Comparison of ENCODE assay signal across 19 cellular contexts in genomic region chr10:81309041-81309552, GRCh38.
DNase-seq lines count a peak whose midpoint lies in the region; ATAC-seq, FAIRE-seq and TF ChIP-seq lines count a peak whose summit lies in the region.
"Had no signal": no experiment of that assay in that cellular context is flagged by ENCODE, and none has a peak within 500 bp of the region (broad histone marks: within the 10 kb centered on the region; RNA-seq: fewer than 3 reads in every experiment).

No MANE protein-coding gene starts in this region.

- no peaks in the 10 kb centered on the region for H3K4me1 ChIP-seq in kidney (ENCODE audit: control insufficient read depth in 1 of 2, insufficient read depth in 1 of 2, low read depth in 1 of 2, low read length in 2 of 2)
- H3K4me1 ChIP-seq in upper lobe of right lung: no peaks in the 10 kb centered on the region
- H3K4me1 ChIP-seq: BLaER1 treated with 17β-estradiol and CSF1 and Interleukin-3, amounts not matched to agents 10 nM and 100 nM had no signal

- DNase-seq in H7: peak; percentile 3
- peak; percentile 60 for DNase-seq in kidney
- peak; percentile 67 for DNase-seq in posterior vena cava (ENCODE audit: low spot score)
- peak; percentile 56 for DNase-seq in upper lobe of right lung
- no peak for DNase-seq in activated CD4-positive, alpha-beta T cell treated with anti-CD3 and anti-CD28 coated beads, Interleukin-2, amount 10 ng/mL, durations not matched to agents 24 days and 14 days
- no peak for DNase-seq in NCI-H526 treated with DMSO at 0.1 percent for 48 hours (lab: John Stamatoyannopoulos, UW)
- no peak for DNase-seq in AG20443 (ENCODE audit: low spot score)
- DNase-seq: 8988T; Calu3; CD8-positive, alpha-beta T cell; DMS79 treated with DMSO at 0.1 percent for 48 hours; GF-D8; GM23248; HFFc6 had no signal

- no peak for FAIRE-seq in kidney (lab: Jason Lieb, UNC)
- FAIRE-seq: GM12878, GM19239 had no signal

- no peaks in the 10 kb centered on the region for H3K27me3 ChIP-seq in H7 (ENCODE audit: control insufficient read depth, insufficient read depth, low read length)
- no peaks in the 10 kb centered on the region for H3K27me3 ChIP-seq in upper lobe of right lung
- H3K27me3 ChIP-seq: BLaER1 treated with 17β-estradiol and CSF1 and Interleukin-3, amounts not matched to agents 10 nM and 100 nM had no signal

- H3K4me3 ChIP-seq in H7 (ENCODE audit: insufficient read depth, low read depth, low read length): no peak overlapping the region
- no peak overlapping the region for H3K4me3 ChIP-seq in kidney (ENCODE audit: low read length in 2 of 2)
- H3K4me3 ChIP-seq in upper lobe of right lung: no peak overlapping the region
- H3K4me3 ChIP-seq: BLaER1 treated with 17β-estradiol and CSF1 and Interleukin-3, amounts not matched to agents 10 nM and 100 nM; GM12878; GM23248 had no signal

- H3K4me3 Mint-ChIP-seq in activated CD4-positive, alpha-beta T cell treated with anti-CD3 and anti-CD28 coated beads, Interleukin-2, amount 10 ng/mL, durations not matched to agents 24 days and 14 days: no peak overlapping the region
- H3K4me3 Mint-ChIP-seq: B cell; CD8-positive, alpha-beta T cell; HFFc6 had no signal

- no peak overlapping the region for H3K9ac ChIP-seq in kidney (ENCODE audit: low read length in 2 of 2)
- H3K9ac ChIP-seq: BLaER1 treated with 17β-estradiol and CSF1 and Interleukin-3, amounts not matched to agents 10 nM and 100 nM; GM23248 had no signal

- no peak overlapping the region for H3K27ac Mint-ChIP-seq in activated CD4-positive, alpha-beta T cell treated with anti-CD3 and anti-CD28 coated beads, Interleukin-2, amount 10 ng/mL, durations not matched to agents 24 days and 14 days
- H3K27ac Mint-ChIP-seq: B cell; CD8-positive, alpha-beta T cell; HFFc6 had no signal

- H3K4me1 Mint-ChIP-seq in activated CD4-positive, alpha-beta T cell treated with anti-CD3 and anti-CD28 coated beads, Interleukin-2, amount 10 ng/mL, durations not matched to agents 24 days and 14 days: no peaks in the 10 kb centered on the region
- H3K4me1 Mint-ChIP-seq: B cell had no signal

- ATAC-seq in upper lobe of right lung: no peak
- ATAC-seq: CD8-positive, alpha-beta T cell; GM12878; HCT116 had no signal

- TF ChIP-seq CTCF in kidney (IDR thresholded peaks at IDR 0.05; ENCODE audit: borderline replicate concordance, extremely low read depth, insufficient read depth): no peak
- TF ChIP-seq CTCF in upper lobe of right lung (IDR thresholded peaks at IDR 0.05): no peak

- intact Hi-C loops in kidney (cut with DNase I): no loop called here
- intact Hi-C loops in posterior vena cava (cut with DNase I): loop anchor here in 1 of 2 donors (5.0 kb wide), 1 partner anchor 628 kb away; no protein-coding TSS in a partner anchor
- intact Hi-C loops in upper lobe of right lung (cut with DNase I): no loop called here
- intact Hi-C loops in activated CD4-positive, alpha-beta T cell treated with anti-CD3 and anti-CD28 coated beads, Interleukin-2, amount 10 ng/mL, durations not matched to agents 24 days and 14 days (cut with micrococcal nuclease): no loop called here

- no peaks in the 10 kb centered on the region for H3K27me3 Mint-ChIP-seq in activated CD4-positive, alpha-beta T cell treated with anti-CD3 and anti-CD28 coated beads, Interleukin-2, amount 10 ng/mL, durations not matched to agents 24 days and 14 days
- H3K27me3 Mint-ChIP-seq: B cell had no signal

- H3K9me3 ChIP-seq in kidney (ENCODE audit: control insufficient read depth in 1 of 2, low read length in 2 of 2) (no peaks in the 10 kb centered on the region), upper lobe of right lung (no peaks in the 10 kb centered on the region)

- no peaks in the 10 kb centered on the region for H3K36me3 Mint-ChIP-seq in activated CD4-positive, alpha-beta T cell treated with anti-CD3 and anti-CD28 coated beads, Interleukin-2, amount 10 ng/mL, durations not matched to agents 24 days and 14 days (ENCODE audit: low read depth)
- H3K36me3 Mint-ChIP-seq: CD8-positive, alpha-beta T cell had no signal

- H3K9me3 Mint-ChIP-seq in activated CD4-positive, alpha-beta T cell treated with anti-CD3 and anti-CD28 coated beads, Interleukin-2, amount 10 ng/mL, durations not matched to agents 24 days and 14 days: peaks cover 7% of the 10 kb centered on the region

- no peak overlapping the region for H3K27ac ChIP-seq in kidney (ENCODE audit: low read depth in 2 of 2, low read length in 2 of 2)
- H3K27ac ChIP-seq in upper lobe of right lung: no peak overlapping the region
- H3K27ac ChIP-seq: BLaER1 treated with 17β-estradiol and CSF1 and Interleukin-3, amounts not matched to agents 10 nM and 100 nM; GM23248 had no signal

- H3K36me3 ChIP-seq in H7 (replicated peaks; ENCODE audit: control insufficient read depth, insufficient read depth, low read length) (no peaks in the 10 kb centered on the region), kidney (ENCODE audit: control insufficient read depth in 1 of 2, insufficient read depth in 2 of 2, low read length in 2 of 2) (no peaks in the 10 kb centered on the region), upper lobe of right lung (no peaks in the 10 kb centered on the region)
- H3K36me3 ChIP-seq: BLaER1 treated with 17β-estradiol and CSF1 and Interleukin-3, amounts not matched to agents 10 nM and 100 nM had no signal

Comparison
In these comparisons a context has a peak if more than half of its experiments do, and no peak if none do; other contexts are left out.
1. DNase-seq: peak in H7 (single experiment), kidney (single experiment), posterior vena cava (single experiment) and upper lobe of right lung (single experiment); none in activated CD4-positive, alpha-beta T cell treated with anti-CD3 and anti-CD28 coated beads, Interleukin-2, amount 10 ng/mL, durations not matched to agents 24 days and 14 days (single experiment), NCI-H526 treated with DMSO at 0.1 percent for 48 hours (single experiment) and AG20443 (single experiment).